Comparison of ENCODE assay signal across 20 cellular contexts in genomic region chr15:33874156-33874555, GRCh38.
"Had no signal": no experiment of that assay in that cellular context is flagged by ENCODE, and none has a peak within 500 bp of the region (broad histone marks: within the 10 kb centered on the region; RNA-seq: fewer than 3 reads in every experiment).

No MANE protein-coding gene starts in this region.

- DNase-seq: IMR-90, Karpas-422, KG1, MM.1S, NCI-H1092 treated with DMSO at 0.1 percent for 48 hours, NCI-H1436, NCI-H187, NCI-H2029, NCI-H2081 treated with DMSO at 0.1 percent for 48 hours, NCI-H2227 treated with DMSO at 0.1 percent for 48 hours, NCI-H524, NCI-H526 treated with DMSO at 0.1 percent for 48 hours, NCI-H774, RPMI8226, SHP77 treated with DMSO at 0.1 percent for 48 hours, SJCRH30 had no signal

- H3K4me3 ChIP-seq: SJCRH30 had no signal

- ATAC-seq: HepG2, Right ventricle myocardium inferior, SK-N-SH treated with all-trans-retinoic acid at 6 μM for 48 hours had no signal

- FAIRE-seq: HepG2, RCC 7860 had no signal
